In genomic region chr11:46560300-46561025, GRCh38 we compare ENCODE assay signal across 8 cellular contexts. TPM values are rescaled to one million over a fixed set of nuclear protein-coding genes. Genes with fewer than 3 reads are reported as not detected.
DNase-seq lines count a peak whose midpoint lies in the region; ATAC-seq and TF ChIP-seq lines count a peak whose summit lies in the region.

No MANE protein-coding gene starts in this region.

- CTCF ChIA-PET in Caco-2 (lab: Charles Lee), result interaction anchor here (1.0 kb wide), 1 partner anchor 70 kb away, joined by 3 read pairs; no protein-coding TSS in a partner anchor

- H3K36me3 Mint-ChIP-seq in Caco-2 (ENCODE audit: insufficient read depth, unreplicated experiment) (no peaks in the 10 kb centered on the region), chondrocyte (ENCODE audit: low read depth) (no peaks in the 10 kb centered on the region)

- H3K4me1 Mint-ChIP-seq in Caco-2 (ENCODE audit: low read depth, unreplicated experiment) (peaks cover 29% of the 10 kb centered on the region), chondrocyte (ENCODE audit: low read depth) (peaks cover 49% of the 10 kb centered on the region)

- POLR2A ChIA-PET in Caco-2 (lab: Charles Lee), result no interaction called here

- H3K18ac ChIP-seq in mesenchymal stem cell (ENCODE audit: low read depth in 1 of 2, low read length in 2 of 2), result no peak overlapping the region

- H3K9ac ChIP-seq in mesenchymal stem cell (ENCODE audit: low read length), result peak overlapping the region; percentile 90

- no peaks in the 10 kb centered on the region for H3K9me3 Mint-ChIP-seq in Caco-2 (ENCODE audit: unreplicated experiment)
- no peaks in the 10 kb centered on the region for H3K9me3 Mint-ChIP-seq in chondrocyte (ENCODE audit: low read depth)

- H3K27me3 ChIP-seq in Caco-2 (replicated peaks; ENCODE audit: control insufficient read depth, insufficient read depth, low read length), result no peaks in the 10 kb centered on the region
- no peaks in the 10 kb centered on the region for H3K27me3 ChIP-seq in mesenchymal stem cell (ENCODE audit: control insufficient read depth in 1 of 2, insufficient read depth in 1 of 2, low read length in 2 of 2)

- H2BK12ac ChIP-seq in mesenchymal stem cell (ENCODE audit: low read length in 2 of 2), result no peak overlapping the region

- ATAC-seq in GM19395 (IDR thresholded peaks at IDR 0.05; ENCODE audit: unreplicated experiment) (peak; percentile 65), HG03196 (IDR thresholded peaks at IDR 0.05; ENCODE audit: unreplicated experiment) (no peak)

- H3K4me3 ChIP-seq in Caco-2 (ENCODE audit: low read depth, low read length), result no peak overlapping the region
- peak overlapping the region in 1 of 2 experiments; percentile 75 for H3K4me3 ChIP-seq in mesenchymal stem cell (ENCODE audit: insufficient read depth in 1 of 2, low read depth in 1 of 2, low read length in 2 of 2)

- DNase-seq in Caco-2, result no peak
- peak; percentile 36 for DNase-seq in NCI-H69 (lab: John Stamatoyannopoulos, UW)
- no peak for DNase-seq in chondrocyte (ENCODE audit: low spot score)
- peak; percentile 60 for DNase-seq in mesenchymal stem cell
- no peak for DNase-seq in stimulated activated naive CD4-positive, alpha-beta T cell treated with Interleukin-2 at 50 U/mL for 16 hours (lab: John Stamatoyannopoulos, UW)
- DNase-seq in NCI-H345 (lab: John Stamatoyannopoulos, UW), result no peak

- H3K27ac Mint-ChIP-seq in Caco-2 (ENCODE audit: unreplicated experiment) (peak overlapping the region; percentile 32), chondrocyte (ENCODE audit: unreplicated experiment) (peak overlapping the region; percentile 14)

- no peak overlapping the region for H3K14ac ChIP-seq in mesenchymal stem cell (ENCODE audit: low read length in 2 of 2)

- intact Hi-C loops in Caco-2 (cut with micrococcal nuclease; ENCODE audit: unreplicated experiment), result no loop called here

- H3K27me3 Mint-ChIP-seq in Caco-2 (ENCODE audit: insufficient read depth, unreplicated experiment) (no peaks in the 10 kb centered on the region), chondrocyte (ENCODE audit: low read depth) (no peaks in the 10 kb centered on the region)

- no peak overlapping the region for H2BK5ac ChIP-seq in mesenchymal stem cell (ENCODE audit: low read depth, low read length, poor library complexity, severe bottlenecking)

- no peak overlapping the region for H2AFZ ChIP-seq in mesenchymal stem cell (ENCODE audit: low read depth, low read length)

- H3K4me1 ChIP-seq in Caco-2 (peaks cover 34% of the 10 kb centered on the region), mesenchymal stem cell (ENCODE audit: control insufficient read depth, insufficient read depth, low read depth, low read length) (peaks cover 10% of the 10 kb centered on the region)

- no peak overlapping the region for H2BK15ac ChIP-seq in mesenchymal stem cell (ENCODE audit: low read depth, poor library complexity, severe bottlenecking)

- no peak overlapping the region for H3K4ac ChIP-seq in mesenchymal stem cell (ENCODE audit: low read depth in 1 of 2, low read length in 2 of 2)

- no peak for TF ChIP-seq CTCF in Caco-2 (IDR thresholded peaks at IDR 0.05; ENCODE audit: insufficient read depth in 1 of 2, low read depth in 1 of 2, low read length in 1 of 2, severe bottlenecking in 1 of 2, unreplicated experiment in 1 of 2)
- no peak for TF ChIP-seq CTCF in chondrocyte (IDR thresholded peaks at IDR 0.05)

- BruUV-seq in Caco-2 (replicated peaks; lab: Mats Ljungman, UMichigan), result no TSS peak

- H3K4me3 Mint-ChIP-seq in Caco-2 (ENCODE audit: unreplicated experiment) (no peak overlapping the region), chondrocyte (ENCODE audit: unreplicated experiment) (no peak overlapping the region)

- H3K79me1 ChIP-seq in mesenchymal stem cell (replicated peaks; ENCODE audit: low read length, poor library complexity, severe bottlenecking), result peaks cover 13% of the 10 kb centered on the region

- H4K8ac ChIP-seq in mesenchymal stem cell (ENCODE audit: low read length), result no peak overlapping the region

- no peaks in the 10 kb centered on the region; the same call in 1 of the 2 replicates for H3K36me3 ChIP-seq in Caco-2 (ENCODE audit: control insufficient read depth, insufficient read depth, low read length)
- H3K36me3 ChIP-seq in mesenchymal stem cell (ENCODE audit: control insufficient read depth in 1 of 2, insufficient read depth in 2 of 2, low read depth in 1 of 2, low read length in 2 of 2), result no peaks in the 10 kb centered on the region

- H3K9me3 ChIP-seq in Caco-2 (no peaks in the 10 kb centered on the region), mesenchymal stem cell (ENCODE audit: control insufficient read depth, low read length) (no peaks in the 10 kb centered on the region)

- H3K27ac ChIP-seq in mesenchymal stem cell (ENCODE audit: low read length, poor library complexity, severe bottlenecking), result no peak overlapping the region

- H3K23ac ChIP-seq in mesenchymal stem cell (ENCODE audit: low read length in 2 of 2), result no peak overlapping the region

- no peak overlapping the region for H2AK5ac ChIP-seq in mesenchymal stem cell (ENCODE audit: low read length, severe bottlenecking)

- WGBS in mesenchymal stem cell, result 88% methylated on average over 5 of the region's 6 CpGs

- H2BK120ac ChIP-seq in mesenchymal stem cell (ENCODE audit: low read depth, low read length), result no peak overlapping the region

- no peak overlapping the region for H4K91ac ChIP-seq in mesenchymal stem cell (ENCODE audit: low read length)

- no peak overlapping the region for H3K4me2 ChIP-seq in mesenchymal stem cell (ENCODE audit: low read length, poor library complexity, severe bottlenecking)

RNA-seq across cellular contexts. Expression of gene AMBRA1, which starts 33.4 kb away (rescaled TPM):
- 48.1 and 51.5 TPM in 2 replicates for total RNA-seq in Caco-2 (2022)
- 21.5 to 25.1 TPM (median 24.9 TPM) in 3 replicates for total RNA-seq in chondrocyte
- polyA plus RNA-seq in mesenchymal stem cell (2013, experiment 1 of 2), result 11.5 TPM
- 11.7 TPM for polyA plus RNA-seq in mesenchymal stem cell (2013, experiment 2 of 2)

RNA-seq across cellular contexts. Expression of gene HARBI1, which starts 56.6 kb away (rescaled TPM):
- total RNA-seq in Caco-2 (2022) (7.6 and 9.1 TPM in 2 replicates), chondrocyte (4.3 to 7.3 TPM (median 5.3 TPM) in 3 replicates)
- 3.6 TPM for polyA plus RNA-seq in mesenchymal stem cell (2013, experiment 1 of 2)
- polyA plus RNA-seq in mesenchymal stem cell (2013, experiment 2 of 2), result 3.3 TPM

RNA-seq across cellular contexts. Expression of gene ATG13, which starts 56.9 kb away (rescaled TPM):
- total RNA-seq in Caco-2 (2022) (75.9 and 101 TPM in 2 replicates), chondrocyte (60.6 to 76.0 TPM (median 67.1 TPM) in 3 replicates)
- polyA plus RNA-seq in mesenchymal stem cell (2013, experiment 1 of 2), result 51.4 TPM
- 54.7 TPM for polyA plus RNA-seq in mesenchymal stem cell (2013, experiment 2 of 2)

Comparison
In these comparisons a context has a peak if more than half of its experiments do, and no peak if none do; other contexts are left out.
1. DNase-seq: peak in NCI-H69 (single experiment) and mesenchymal stem cell (single experiment); none in Caco-2 (0 of 2), chondrocyte (single experiment), stimulated activated naive CD4-positive, alpha-beta T cell treated with Interleukin-2 at 50 U/mL for 16 hours (single experiment) and NCI-H345 (single experiment).